Comparison of ENCODE assay signal across 2 cellular contexts in genomic region chr12:50750366-50750765, GRCh38.
TF ChIP-seq lines count a peak whose summit lies in the region.

No MANE protein-coding gene starts in this region.

TF ChIP-seq in WTC11, 78 proteins besides CTCF, POLR2A, EP300 and RAD21 (continued from another document):
- TF ChIP-seq ZNF425 (CRISPR knock-in tag; conservative IDR thresholded peaks at IDR 0.05) (no peak), IRF2 (CRISPR knock-in tag; IDR thresholded peaks at IDR 0.05; ENCODE audit: borderline replicate concordance, low read depth) (no peak), AR (CRISPR knock-in tag; IDR thresholded peaks at IDR 0.05) (no peak), JUN (CRISPR knock-in tag; IDR thresholded peaks at IDR 0.05) (no peak), TP53 (CRISPR knock-in tag; IDR thresholded peaks at IDR 0.05) (no peak), ZNF423 (CRISPR knock-in tag; IDR thresholded peaks at IDR 0.05) (no peak)
- TF ChIP-seq, protein P1, sequence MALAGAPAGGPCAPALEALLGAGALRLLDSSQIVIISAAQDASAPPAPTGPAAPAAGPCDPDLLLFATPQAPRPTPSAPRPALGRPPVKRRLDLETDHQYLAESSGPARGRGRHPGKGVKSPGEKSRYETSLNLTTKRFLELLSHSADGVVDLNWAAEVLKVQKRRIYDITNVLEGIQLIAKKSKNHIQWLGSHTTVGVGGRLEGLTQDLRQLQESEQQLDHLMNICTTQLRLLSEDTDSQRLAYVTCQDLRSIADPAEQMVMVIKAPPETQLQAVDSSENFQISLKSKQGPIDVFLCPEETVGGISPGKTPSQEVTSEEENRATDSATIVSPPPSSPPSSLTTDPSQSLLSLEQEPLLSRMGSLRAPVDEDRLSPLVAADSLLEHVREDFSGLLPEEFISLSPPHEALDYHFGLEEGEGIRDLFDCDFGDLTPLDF (CRISPR knock-in tag; IDR thresholded peaks at IDR 0.05), result no peak
TF ChIP-seq in WTC11: peak in this region for 0.

TF ChIP-seq in SK-N-SH, 30 proteins besides CTCF, POLR2A, EP300 and RAD21 (continued from another document):
- no peak for TF ChIP-seq REST (IDR thresholded peaks at IDR 0.05; ENCODE audit: low read depth, low read length)
- TF ChIP-seq RCOR1 (IDR thresholded peaks at IDR 0.05; ENCODE audit: low read length), result no peak
- no peak for TF ChIP-seq EZH2phosphoT487 (IDR thresholded peaks at IDR 0.05; ENCODE audit: borderline replicate concordance, low read depth)
- no peak for TF ChIP-seq RFX5 (IDR thresholded peaks at IDR 0.05; ENCODE audit: low read length)
- TF ChIP-seq RXRA (IDR thresholded peaks at IDR 0.05; ENCODE audit: borderline replicate concordance, low read depth), result no peak
- no peak for TF ChIP-seq TAF1 (IDR thresholded peaks at IDR 0.05; ENCODE audit: borderline replicate concordance, low read depth, low read length)
- TF ChIP-seq FOSL2 (IDR thresholded peaks at IDR 0.05; ENCODE audit: borderline replicate concordance, low read depth), result no peak
- TF ChIP-seq POLR2AphosphoS5 (IDR thresholded peaks at IDR 0.05; ENCODE audit: low read depth, low read length), result no peak
- TF ChIP-seq, protein P2, sequence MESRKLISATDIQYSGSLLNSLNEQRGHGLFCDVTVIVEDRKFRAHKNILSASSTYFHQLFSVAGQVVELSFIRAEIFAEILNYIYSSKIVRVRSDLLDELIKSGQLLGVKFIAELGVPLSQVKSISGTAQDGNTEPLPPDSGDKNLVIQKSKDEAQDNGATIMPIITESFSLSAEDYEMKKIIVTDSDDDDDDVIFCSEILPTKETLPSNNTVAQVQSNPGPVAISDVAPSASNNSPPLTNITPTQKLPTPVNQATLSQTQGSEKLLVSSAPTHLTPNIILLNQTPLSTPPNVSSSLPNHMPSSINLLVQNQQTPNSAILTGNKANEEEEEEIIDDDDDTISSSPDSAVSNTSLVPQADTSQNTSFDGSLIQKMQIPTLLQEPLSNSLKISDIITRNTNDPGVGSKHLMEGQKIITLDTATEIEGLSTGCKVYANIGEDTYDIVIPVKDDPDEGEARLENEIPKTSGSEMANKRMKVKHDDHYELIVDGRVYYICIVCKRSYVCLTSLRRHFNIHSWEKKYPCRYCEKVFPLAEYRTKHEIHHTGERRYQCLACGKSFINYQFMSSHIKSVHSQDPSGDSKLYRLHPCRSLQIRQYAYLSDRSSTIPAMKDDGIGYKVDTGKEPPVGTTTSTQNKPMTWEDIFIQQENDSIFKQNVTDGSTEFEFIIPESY (IDR thresholded peaks at IDR 0.05; ENCODE audit: borderline replicate concordance, low read depth), result no peak
- TF ChIP-seq FOXM1 (IDR thresholded peaks at IDR 0.05; ENCODE audit: low read depth), result no peak
- no peak for TF ChIP-seq CHD2 (IDR thresholded peaks at IDR 0.05; ENCODE audit: low read length, partially characterized antibody)
- no peak for TF ChIP-seq YY1 (IDR thresholded peaks at IDR 0.05; ENCODE audit: low read depth)
- no peak for TF ChIP-seq GATA2 (CRISPR knock-in tag; IDR thresholded peaks at IDR 0.05)
- TF ChIP-seq TEAD4 (IDR thresholded peaks at IDR 0.05; ENCODE audit: borderline replicate concordance, insufficient read depth), result no peak
- TF ChIP-seq JUND (IDR thresholded peaks at IDR 0.05), result no peak
- TF ChIP-seq GABPA (IDR thresholded peaks at IDR 0.05; ENCODE audit: low read depth), result no peak
- TF ChIP-seq USF2 (IDR thresholded peaks at IDR 0.05; ENCODE audit: borderline replicate concordance, low read depth, low read length), result no peak
- no peak for TF ChIP-seq NFIC (IDR thresholded peaks at IDR 0.05; ENCODE audit: borderline replicate concordance)
